Comparison of ENCODE assay signal across 24 cellular contexts in genomic region chr12:96670334-96670899, GRCh38.
DNase-seq lines count a peak whose midpoint lies in the region; ATAC-seq, FAIRE-seq and TF ChIP-seq lines count a peak whose summit lies in the region.
"Had no signal": no experiment of that assay in that cellular context is flagged by ENCODE, and none has a peak within 500 bp of the region (broad histone marks: within the 10 kb centered on the region; RNA-seq: fewer than 3 reads in every experiment).

No MANE protein-coding gene starts in this region.

- no peak overlapping the region for H3K27ac ChIP-seq in right cardiac atrium (ENCODE audit: low read length)
- H3K27ac ChIP-seq: C4-2B, KMS-11 had no signal

- no peak overlapping the region for H3K4me3 Mint-ChIP-seq in nephron progenitor cell
- H3K4me3 Mint-ChIP-seq: B cell; CD8-positive, alpha-beta memory T cell; GM23338; H9; IgD-negative memory B cell had no signal

- intact Hi-C loops in right cardiac atrium (cut with DNase I), result no loop called here

- peaks cover 17% of the 10 kb centered on the region for H3K4me1 Mint-ChIP-seq in nephron progenitor cell
- H3K4me1 Mint-ChIP-seq: B cell; CD8-positive, alpha-beta memory T cell; IgD-negative memory B cell had no signal

- H3K4me1 ChIP-seq in right cardiac atrium (ENCODE audit: control insufficient read depth, insufficient read depth, low read length), result no peaks in the 10 kb centered on the region

- peaks cover 25% of the 10 kb centered on the region for H3K9me3 Mint-ChIP-seq in nephron progenitor cell

- peak overlapping the region; percentile 1 for H3K27ac Mint-ChIP-seq in nephron progenitor cell
- H3K27ac Mint-ChIP-seq: B cell; CD8-positive, alpha-beta memory T cell; GM23338; H9 had no signal

- peak; percentile 76 for DNase-seq in DMS53 treated with DMSO at 0.1 percent for 48 hours (lab: John Stamatoyannopoulos, UW; ENCODE audit: unreplicated experiment)
- no peak for DNase-seq in HTR-8/SVneo (ENCODE audit: insufficient read length, low spot score)
- DNase-seq in SW480 (ENCODE audit: low spot score), result peak; percentile 85
- DNase-seq in nephron progenitor cell, result no peak
- no peak for DNase-seq in HUDEP-2 (lab: John Stamatoyannopoulos, UW; ENCODE audit: unreplicated experiment in 76 of 76)
- DNase-seq in right cardiac atrium, result no peak
- DNase-seq: CD8-positive, alpha-beta memory T cell; EL; GDM1; H9; MM.1S; NCI-H1694; NCI-H446; NCI-H526 treated with DMSO at 0.1 percent for 48 hours; Right ventricle myocardium superior; RPMI8226; T-helper 1 cell had no signal

- ATAC-seq in HG02981 (IDR thresholded peaks at IDR 0.05; ENCODE audit: unreplicated experiment), result no peak
- ATAC-seq in right cardiac atrium, result no peak
- ATAC-seq: GM12878, GM23338 had no signal

- no peaks in the 10 kb centered on the region for H3K36me3 Mint-ChIP-seq in nephron progenitor cell (ENCODE audit: low read depth)

- peaks cover 3% of the 10 kb centered on the region for H3K9me3 ChIP-seq in right cardiac atrium (ENCODE audit: control insufficient read depth, low read length)

- no peak for TF ChIP-seq CTCF in nephron progenitor cell (IDR thresholded peaks at IDR 0.05)

- H3K27me3 Mint-ChIP-seq in nephron progenitor cell (ENCODE audit: low read depth, poor library complexity), result no peaks in the 10 kb centered on the region

- H3K4me3 ChIP-seq in right cardiac atrium (ENCODE audit: low read length), result no peak overlapping the region
- H3K4me3 ChIP-seq: GM12878, GM23338 had no signal

- FAIRE-seq in HTR-8/SVneo (lab: Jason Lieb, UNC), result peak; percentile 48
- FAIRE-seq: GM12878 had no signal

- WGBS in right cardiac atrium, result 50% methylated on average over 3 of the region's 3 CpGs

- no peaks in the 10 kb centered on the region for H3K27me3 ChIP-seq in right cardiac atrium (ENCODE audit: control insufficient read depth, insufficient read depth)

Comparison
In these comparisons a context has a peak if more than half of its experiments do, and no peak if none do; other contexts are left out.
1. DNase-seq: peak in DMS53 treated with DMSO at 0.1 percent for 48 hours (single experiment) and SW480 (single experiment); none in HTR-8/SVneo (single experiment), nephron progenitor cell (single experiment), HUDEP-2 (0 of 76) and right cardiac atrium (0 of 3).